In the genomic region with DNA sequence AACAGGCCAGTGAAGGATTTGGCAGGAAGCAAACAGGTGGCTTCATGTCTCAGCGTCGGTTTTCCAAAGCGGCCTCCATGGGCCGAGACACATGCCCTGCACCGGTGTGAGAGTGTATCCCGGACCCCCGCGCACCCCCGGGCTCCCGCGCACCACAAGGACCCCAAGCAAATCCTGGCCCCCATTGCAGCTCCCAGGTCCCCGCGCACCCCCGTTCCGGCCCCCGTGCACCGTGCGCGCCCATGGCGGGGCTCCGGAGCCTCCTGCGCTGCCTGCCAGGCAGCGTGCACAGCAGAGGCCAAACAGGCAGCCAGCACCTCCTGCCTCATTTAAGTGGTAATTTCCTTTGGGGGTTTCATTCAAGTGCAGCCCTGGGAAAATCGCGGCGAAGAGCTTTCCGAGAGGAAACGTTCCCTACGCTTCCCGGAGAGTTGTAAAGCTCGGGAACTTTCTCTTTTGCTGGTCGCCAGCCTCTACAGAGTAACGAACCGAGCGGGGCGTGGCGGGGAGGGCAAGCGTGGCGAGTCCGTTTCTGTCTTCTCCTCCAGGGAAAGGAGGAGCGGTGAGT, we compare ENCODE assay signal across 9 cellular contexts.
DNase-seq lines count a peak whose midpoint lies in the region; ATAC-seq, FAIRE-seq and TF ChIP-seq lines count a peak whose summit lies in the region.
"Had no signal": no experiment of that assay in that cellular context is flagged by ENCODE, and none has a peak within 500 bp of the region (broad histone marks: within the 10 kb centered on the region; RNA-seq: fewer than 3 reads in every experiment).

No MANE protein-coding gene starts in this region.

- no peaks in the 10 kb centered on the region for H3K9me3 ChIP-seq in fibroblast of lung (ENCODE audit: control insufficient read depth, insufficient read depth, low read depth, low read length)
- no peaks in the 10 kb centered on the region for H3K9me3 ChIP-seq in muscle layer of duodenum (ENCODE audit: control insufficient read depth in 1 of 2, low read length in 2 of 2)

- no peaks in the 10 kb centered on the region for H4K20me1 ChIP-seq in fibroblast of lung (ENCODE audit: control insufficient read depth, extremely low read depth, insufficient read depth, low read length)

- H3K27me3 ChIP-seq in fibroblast of lung (ENCODE audit: control insufficient read depth, insufficient read depth, low read length) (no peaks in the 10 kb centered on the region), muscle layer of duodenum (ENCODE audit: low read depth, low read length) (no peaks in the 10 kb centered on the region)

- no peak for TF ChIP-seq CTCF in fibroblast of lung (conservative IDR thresholded peaks at IDR 0.05 in 1 of 2, IDR thresholded peaks at IDR 0.05 in 1 of 2; ENCODE audit: low read depth in 1 of 2, low read length in 2 of 2)

- peak overlapping the region; percentile 20 for H3K9ac ChIP-seq in fibroblast of lung (ENCODE audit: insufficient read depth, low read length)

- no peaks in the 10 kb centered on the region for H3K36me3 ChIP-seq in fibroblast of lung (ENCODE audit: control insufficient read depth, insufficient read depth, low read length)
- H3K36me3 ChIP-seq in muscle layer of duodenum (ENCODE audit: control insufficient read depth in 1 of 2, insufficient read depth in 2 of 2, low read length in 2 of 2), result no peaks in the 10 kb centered on the region

- peak overlapping the region; percentile 15 for H2AFZ ChIP-seq in fibroblast of lung (ENCODE audit: low read length)

- H3K27ac Mint-ChIP-seq in stimulated activated naive CD8-positive, alpha-beta T cell treated with anti-CD3 and anti-CD28 coated beads, Interleukin-15, Interleukin-2, amounts not matched to agents 100 ng/mL and 50 ng/mL, for 24 hours, result no peak overlapping the region

- peaks cover 13% of the 10 kb centered on the region for H3K27me3 Mint-ChIP-seq in stimulated activated naive CD8-positive, alpha-beta T cell treated with anti-CD3 and anti-CD28 coated beads, Interleukin-15, Interleukin-2, amounts not matched to agents 100 ng/mL and 50 ng/mL, for 24 hours

- peaks cover 8% of the 10 kb centered on the region for H3K4me1 Mint-ChIP-seq in stimulated activated naive CD8-positive, alpha-beta T cell treated with anti-CD3 and anti-CD28 coated beads, Interleukin-15, Interleukin-2, amounts not matched to agents 100 ng/mL and 50 ng/mL, for 24 hours (ENCODE audit: low read depth)

- no peaks in the 10 kb centered on the region for H3K79me2 ChIP-seq in fibroblast of lung (ENCODE audit: control insufficient read depth, insufficient read depth, low read length)

- H3K36me3 Mint-ChIP-seq in stimulated activated naive CD8-positive, alpha-beta T cell treated with anti-CD3 and anti-CD28 coated beads, Interleukin-15, Interleukin-2, amounts not matched to agents 100 ng/mL and 50 ng/mL, for 24 hours (ENCODE audit: low read depth), result no peaks in the 10 kb centered on the region

- no peak for DNase-seq in stimulated activated naive CD8-positive, alpha-beta T cell treated with anti-CD3 and anti-CD28 coated beads, Interleukin-15, Interleukin-2, amounts not matched to agents 100 U/mL and 50 U/mL, for 24 hours
- DNase-seq in fibroblast of lung (ENCODE audit: low read depth in 2 of 2), result peak; percentile 36 to 47
- DNase-seq in NCI-H748 treated with DMSO at 0.1 percent for 48 hours (lab: John Stamatoyannopoulos, UW), result no peak
- DNase-seq in NCI-H748 (lab: John Stamatoyannopoulos, UW; ENCODE audit: unreplicated experiment), result no peak
- DNase-seq in HTR-8/SVneo (ENCODE audit: insufficient read length, low spot score), result no peak
- no peak for DNase-seq in SHP77 (lab: John Stamatoyannopoulos, UW)

- no peak for FAIRE-seq in HTR-8/SVneo (lab: Jason Lieb, UNC)
- FAIRE-seq: colon had no signal

- H3K4me1 ChIP-seq in fibroblast of lung (ENCODE audit: control insufficient read depth, extremely low read depth, insufficient read depth, low read length) (no peaks in the 10 kb centered on the region), muscle layer of duodenum (ENCODE audit: control insufficient read depth in 1 of 2, insufficient read depth in 2 of 2, low read length in 2 of 2) (peaks cover 0 to 4% of the 10 kb centered on the region in 2 donors)

- H3K27ac ChIP-seq in fibroblast of lung (ENCODE audit: insufficient read depth, low read length) (no peak overlapping the region), muscle layer of duodenum (ENCODE audit: low read length) (no peak overlapping the region)

- ATAC-seq in stimulated activated naive CD8-positive, alpha-beta T cell treated with anti-CD3 and anti-CD28 coated beads, Interleukin-15, Interleukin-2, amounts not matched to agents 100 U/mL and 50 U/mL, for 24 hours, result no peak

- no peaks in the 10 kb centered on the region for H3K9me3 Mint-ChIP-seq in stimulated activated naive CD8-positive, alpha-beta T cell treated with anti-CD3 and anti-CD28 coated beads, Interleukin-15, Interleukin-2, amounts not matched to agents 100 ng/mL and 50 ng/mL, for 24 hours

- peak overlapping the region; percentile 28 to 62 (median 46) for H3K4me3 ChIP-seq in fibroblast of lung (replicated peaks in 1 of 4; ENCODE audit: control extremely low read depth in 1 of 4, insufficient read depth in 1 of 4, low read depth in 3 of 4, low read length in 4 of 4)
- H3K4me3 ChIP-seq in muscle layer of duodenum (ENCODE audit: low read depth in 1 of 2, low read length in 2 of 2), result peak overlapping the region; percentile 64 to 76

- H3K4me3 Mint-ChIP-seq in stimulated activated naive CD8-positive, alpha-beta T cell treated with anti-CD3 and anti-CD28 coated beads, Interleukin-15, Interleukin-2, amounts not matched to agents 100 ng/mL and 50 ng/mL, for 24 hours, result peak overlapping the region; percentile 58

- H3K4me2 ChIP-seq in fibroblast of lung (ENCODE audit: extremely low read depth, insufficient read depth, low read length), result peak overlapping the region; percentile 69

Comparison
In these comparisons a context has a peak if more than half of its experiments do, and no peak if none do; other contexts are left out.
1. DNase-seq: peak in fibroblast of lung (2 of 2); none in stimulated activated naive CD8-positive, alpha-beta T cell treated with anti-CD3 and anti-CD28 coated beads, Interleukin-15, Interleukin-2, amounts not matched to agents 100 U/mL and 50 U/mL, for 24 hours (single experiment), NCI-H748 treated with DMSO at 0.1 percent for 48 hours (single experiment), NCI-H748 (single experiment), HTR-8/SVneo (single experiment) and SHP77 (0 of 2).